Comparison of ENCODE assay signal across 20 cellular contexts in genomic region chr16:50120732-50121131, GRCh38.
"Had no signal": no experiment of that assay in that cellular context is flagged by ENCODE, and none has a peak within 500 bp of the region (broad histone marks: within the 10 kb centered on the region; RNA-seq: fewer than 3 reads in every experiment).

No MANE protein-coding gene starts in this region.

- H3K27me3 ChIP-seq: MG63, SJCRH30 had no signal

- DNase-seq: Karpas-422; KBM-7; MG63; NCI-H1092 treated with DMSO at 0.1 percent for 48 hours; NCI-H1436; NCI-H1694; NCI-H187 treated with DMSO at 0.1 percent for 48 hours; NCI-H2029 treated with DMSO at 0.1 percent for 48 hours; NCI-H2227 treated with DMSO at 0.1 percent for 48 hours; NCI-H524; NCI-H526 treated with DMSO at 0.1 percent for 48 hours; NCI-H748 treated with DMSO at 0.1 percent for 48 hours; NK-92 treated with Interleukin-12 subunit alpha and Interleukin-12 subunit beta, amount 100 ng/mL, for 24 hours; PC-3; SHP77 treated with DMSO at 0.1 percent for 48 hours; SJCRH30; T-helper 17 cell had no signal

- H3K9me3 ChIP-seq: MG63, SJCRH30 had no signal

- ATAC-seq: Panc1, PC-3, Right ventricle myocardium inferior, T-helper 17 cell had no signal

- H3K4me1 ChIP-seq: SJCRH30 had no signal

- H3K36me3 ChIP-seq: MG63, SJCRH30 had no signal

- H3K27ac ChIP-seq: SJCRH30, SK-N-MC had no signal

- H3K4me3 ChIP-seq: MG63, SJCRH30, SK-N-MC had no signal
